In genomic region chr11:64148200-64148916, GRCh38 we compare ENCODE assay signal across 8 cellular contexts. TPM values are rescaled to one million over a fixed set of nuclear protein-coding genes. Genes with fewer than 3 reads are reported as not detected.
DNase-seq lines count a peak whose midpoint lies in the region; ATAC-seq and TF ChIP-seq lines count a peak whose summit lies in the region.

No MANE protein-coding gene starts in this region.

- H3K27me3 Mint-ChIP-seq in GM23338 (ENCODE audit: insufficient read depth, low read depth, poor library complexity): peaks cover 15% of the 10 kb centered on the region
- no peaks in the 10 kb centered on the region for H3K27me3 Mint-ChIP-seq in activated CD8-positive, alpha-beta T cell treated with anti-CD3 and anti-CD28 coated beads, Interleukin-2, amount 10 ng/mL, durations not matched to agents 7 days and 5 days (ENCODE audit: low read depth)

- POLR2A ChIA-PET in AG04450 (lab: Yijun Ruan, JAX): interaction anchor here (0.9 kb wide), 1 partner anchor 146 kb away, joined by 3 read pairs; no protein-coding TSS in a partner anchor
- POLR2A ChIA-PET in activated CD8-positive, alpha-beta T cell treated with anti-CD3 and anti-CD28 coated beads, Interleukin-2, amount 10 ng/mL, durations not matched to agents 7 days and 5 days (lab: Charles Lee): interaction anchor here (0.7 kb wide), 1 partner anchor 148 kb away, joined by 3 read pairs; no protein-coding TSS in a partner anchor

- peak; percentile 97 for TF ChIP-seq CTCF in AG04450 (IDR thresholded peaks at IDR 0.05; ENCODE audit: low read depth, low read length)
- TF ChIP-seq CTCF in GM23338 (conservative IDR thresholded peaks at IDR 0.05; ENCODE audit: low read depth in 2 of 2): peak; percentile 92

- H3K27me3 ChIP-seq in AG04450 (ENCODE audit: control insufficient read depth, insufficient read depth, low read length): no peaks in the 10 kb centered on the region
- no peaks in the 10 kb centered on the region for H3K27me3 ChIP-seq in GM23338 (ENCODE audit: insufficient read depth)

- H4K20me1 ChIP-seq in GM23338 (replicated peaks; ENCODE audit: insufficient read depth): no peaks in the 10 kb centered on the region; the same call in 1 of the 2 replicates

- H2AFZ ChIP-seq in GM23338: no peak overlapping the region

- H3K9me2 ChIP-seq in GM23338 (ENCODE audit: insufficient read depth): no peaks in the 10 kb centered on the region

- no peaks in the 10 kb centered on the region; the same call in 1 of the 2 replicates for H3K9me3 ChIP-seq in AG04450 (ENCODE audit: control insufficient read depth, insufficient read depth, low read length)

- no peaks in the 10 kb centered on the region for H3K79me2 ChIP-seq in GM23338 (replicated peaks; ENCODE audit: insufficient read depth)

- CTCF ChIA-PET in AG04450 (lab: Charles Lee): interaction anchor here (0.5 to 6.6 kb wide), 14 partner anchors 14 to 483 kb away, joined by 3 to 154 read pairs (median 4); no protein-coding TSS in a partner anchor
- CTCF ChIA-PET in activated CD8-positive, alpha-beta T cell treated with anti-CD3 and anti-CD28 coated beads, Interleukin-2, amount 10 ng/mL, durations not matched to agents 7 days and 5 days (lab: Charles Lee): interaction anchor here (0.8 to 1.8 kb wide), 7 partner anchors 15 to 315 kb away, joined by 3 to 28 read pairs (median 5); no protein-coding TSS in a partner anchor

- no peaks in the 10 kb centered on the region for H3K9me3 Mint-ChIP-seq in GM23338
- no peaks in the 10 kb centered on the region for H3K9me3 Mint-ChIP-seq in activated CD8-positive, alpha-beta T cell treated with anti-CD3 and anti-CD28 coated beads, Interleukin-2, amount 10 ng/mL, durations not matched to agents 7 days and 5 days (ENCODE audit: insufficient read depth)

- no peak overlapping the region for H3K4me3 Mint-ChIP-seq in GM23338
- no peak overlapping the region for H3K4me3 Mint-ChIP-seq in activated CD8-positive, alpha-beta T cell treated with anti-CD3 and anti-CD28 coated beads, Interleukin-2, amount 10 ng/mL, durations not matched to agents 7 days and 5 days

- ATAC-seq in GM23338: peak; percentile 74
- peak; percentile 59 for ATAC-seq in activated CD8-positive, alpha-beta T cell treated with anti-CD3 and anti-CD28 coated beads, Interleukin-2, amount 10 ng/mL, durations not matched to agents 7 days and 5 days
- ATAC-seq in GM18909 (IDR thresholded peaks at IDR 0.05; ENCODE audit: poor library complexity, unreplicated experiment): no peak

- peaks cover 18% of the 10 kb centered on the region for H3K4me1 Mint-ChIP-seq in GM23338
- peaks cover 11% of the 10 kb centered on the region for H3K4me1 Mint-ChIP-seq in activated CD8-positive, alpha-beta T cell treated with anti-CD3 and anti-CD28 coated beads, Interleukin-2, amount 10 ng/mL, durations not matched to agents 7 days and 5 days (ENCODE audit: low read depth)

- H3K4me2 ChIP-seq in GM23338: peak overlapping the region; percentile 70

- DNase-seq in AG04450 (ENCODE audit: low read depth, low spot score) (peak; percentile 24), GM23338 (ENCODE audit: low spot score) (peak; percentile 86), NCI-H526 treated with DMSO at 0.1 percent for 48 hours (lab: John Stamatoyannopoulos, UW) (peak; percentile 56), medulla oblongata (ENCODE audit: extremely low spot score) (peak; percentile 95)
- peak; percentile 77 for DNase-seq in activated CD8-positive, alpha-beta T cell treated with anti-CD3 and anti-CD28 coated beads, Interleukin-2, amount 10 ng/mL, durations not matched to agents 7 days and 5 days
- DNase-seq in effector CD4-positive, alpha-beta T cell: peak; percentile 68
- DNase-seq in stimulated activated CD8-positive, alpha-beta memory T cell treated with anti-CD3 and anti-CD28 coated beads, Interleukin-12 subunit alpha, Interleukin-12 subunit beta, amount 100 ng/mL, for 1 hour (ENCODE audit: low read depth): peak; percentile 49

- peak overlapping the region; percentile 51; the same call in 1 of the 2 replicates for H3K27ac Mint-ChIP-seq in GM23338
- H3K27ac Mint-ChIP-seq in activated CD8-positive, alpha-beta T cell treated with anti-CD3 and anti-CD28 coated beads, Interleukin-2, amount 10 ng/mL, durations not matched to agents 7 days and 5 days: no peak overlapping the region

- H3F3A ChIP-seq in GM23338 (replicated peaks; ENCODE audit: low read depth): 0 out of 2 replicates have a peak, but pooled peaks cover 9% of the 10 kb centered on the region

- H3K27ac ChIP-seq in AG04450 (ENCODE audit: low read depth, low read length): peak overlapping the region; percentile 39
- no peak overlapping the region for H3K27ac ChIP-seq in GM23338 (ENCODE audit: low read depth)

- no peak overlapping the region for H3K4me3 ChIP-seq in AG04450 (ENCODE audit: low read depth, low read length)
- H3K4me3 ChIP-seq in GM23338: peak overlapping the region; percentile 5; the same call in 1 of the 2 replicates

- H3K36me3 Mint-ChIP-seq in GM23338 (ENCODE audit: low read depth): no peaks in the 10 kb centered on the region; the same call in 2 of the 3 replicates
- H3K36me3 Mint-ChIP-seq in activated CD8-positive, alpha-beta T cell treated with anti-CD3 and anti-CD28 coated beads, Interleukin-2, amount 10 ng/mL, durations not matched to agents 7 days and 5 days (ENCODE audit: low read depth): no peaks in the 10 kb centered on the region

- H3K36me3 ChIP-seq in GM23338 (ENCODE audit: insufficient read depth): no peaks in the 10 kb centered on the region

- peaks cover 4% of the 10 kb centered on the region for H3K4me1 ChIP-seq in GM23338 (ENCODE audit: insufficient read depth)

TF ChIP-seq in GM23338, 12 proteins besides CTCF, POLR2A, EP300 and RAD21 (continues in another document):
- no peak for TF ChIP-seq JUNB (IDR thresholded peaks at IDR 0.05; ENCODE audit: unreplicated experiment)
- TF ChIP-seq ZNF114 (CRISPR knock-in tag; IDR thresholded peaks at IDR 0.05): no peak

RNA-seq across cellular contexts. Expression of gene MACROD1, which starts 17.6 kb away (rescaled TPM):
- polyA plus RNA-seq in AG04450 (2011; rRNA removed) (8.0 and 8.1 TPM in 2 replicates), GM23338 (2016; fragmentation: Nextera tagmentation; extraction: Ambion mirVana) (51.3 and 51.6 TPM in 2 replicates)
- 2.2 and 2.9 TPM in 2 replicates for polyA minus RNA-seq in AG04450 (2011; rRNA and poly(A)+ RNA removed)
- 22.2 and 33.0 TPM in 2 replicates for total RNA-seq in GM23338 (2014; rRNA removed; shearing (Covaris generic))
- 10 to 100 TPM; 14.4 to 14.6 TPM for total RNA-seq in activated CD8-positive, alpha-beta T cell treated with anti-CD3 and anti-CD28 coated beads, Interleukin-2, amount 10 ng/mL, durations not matched to agents 7 days and 5 days

RNA-seq across cellular contexts. Expression of gene STIP1, which starts 37.6 kb away (rescaled TPM):
- polyA plus RNA-seq in AG04450 (2011; rRNA removed) (166 and 171 TPM in 2 replicates), GM23338 (2016; fragmentation: Nextera tagmentation; extraction: Ambion mirVana) (194 and 213 TPM in 2 replicates)
- polyA minus RNA-seq in AG04450 (2011; rRNA and poly(A)+ RNA removed): 289 and 348 TPM in 2 replicates
- 346 and 351 TPM in 2 replicates for total RNA-seq in GM23338 (2014; rRNA removed; shearing (Covaris generic))
- total RNA-seq in activated CD8-positive, alpha-beta T cell treated with anti-CD3 and anti-CD28 coated beads, Interleukin-2, amount 10 ng/mL, durations not matched to agents 7 days and 5 days: 100 to 1,000 TPM; 335 to 340 TPM

RNA-seq across cellular contexts. Expression of gene FERMT3, which starts 58.2 kb away (rescaled TPM):
- 0.38 and 0.72 TPM in 2 replicates for polyA plus RNA-seq in AG04450 (2011; rRNA removed)
- polyA minus RNA-seq in AG04450 (2011; rRNA and poly(A)+ RNA removed): 0.26 TPM in 1 of 2 replicates, not detected in the other
- 0.43 and 1.5 TPM in 2 replicates for total RNA-seq in GM23338 (2014; rRNA removed; shearing (Covaris generic))
- 1.1 and 1.6 TPM in 2 replicates for polyA plus RNA-seq in GM23338 (2016; fragmentation: Nextera tagmentation; extraction: Ambion mirVana)
- total RNA-seq in activated CD8-positive, alpha-beta T cell treated with anti-CD3 and anti-CD28 coated beads, Interleukin-2, amount 10 ng/mL, durations not matched to agents 7 days and 5 days: 100 to 1,000 TPM; 261 to 281 TPM

Comparison
In these comparisons a context has a peak if more than half of its experiments do, and no peak if none do; other contexts are left out.
1. DNase-seq: peak in every context shown above with its lines; median percentile 95 in medulla oblongata; 86 in GM23338; 77 in activated CD8-positive, alpha-beta T cell treated with anti-CD3 and anti-CD28 coated beads, Interleukin-2, amount 10 ng/mL, durations not matched to agents 7 days and 5 days; 68 in effector CD4-positive, alpha-beta T cell; 56 in NCI-H526 treated with DMSO at 0.1 percent for 48 hours; 49 in stimulated activated CD8-positive, alpha-beta memory T cell treated with anti-CD3 and anti-CD28 coated beads, Interleukin-12 subunit alpha, Interleukin-12 subunit beta, amount 100 ng/mL, for 1 hour; 24 in AG04450.
2. RNA of gene FERMT3, which starts 58.2 kb away (total RNA-seq): 261 to 281 TPM in activated CD8-positive, alpha-beta T cell treated with anti-CD3 and anti-CD28 coated beads, Interleukin-2, amount 10 ng/mL, durations not matched to agents 7 days and 5 days; 0.43 to 1.5 TPM in GM23338; every median in the first group is over 100 times any median in the second.